In genomic region chr3:129337719-129338118, GRCh38 we compare ENCODE assay signal across 5 cellular contexts. TPM values are rescaled to one million over a fixed set of nuclear protein-coding genes. Genes with fewer than 3 reads are reported as not detected.
DNase-seq lines count a peak whose midpoint lies in the region; ATAC-seq, FAIRE-seq and TF ChIP-seq lines count a peak whose summit lies in the region.
"Not testable (repeated sequence)": the region's sequence is repeated elsewhere in the genome, so short reads cannot be mapped to it uniquely, and the experiment has no call there.

No MANE protein-coding gene starts in this region.

- H3K4me3 ChIP-seq in Panc1 (ENCODE audit: low read depth in 2 of 2, low read length in 2 of 2); kidney (ENCODE audit: low read length in 2 of 2); neural progenitor cell: not testable (repeated sequence)

- H3K4me3 Mint-ChIP-seq in chondrocyte (ENCODE audit: unreplicated experiment); neural progenitor cell; stimulated activated effector memory CD8-positive, alpha-beta T cell treated with anti-CD3 and anti-CD28 coated beads, Interleukin-12 subunit alpha, Interleukin-12 subunit beta, amount 100 ng/mL, for 72 hours: not testable (repeated sequence)

- H3K4me2 ChIP-seq in neural progenitor cell: not testable (repeated sequence)

- H4K20me1 ChIP-seq in neural progenitor cell (ENCODE audit: low read depth): not testable (repeated sequence)

- H3K27ac ChIP-seq in Panc1 (ENCODE audit: low read length); kidney (ENCODE audit: low read depth in 2 of 2, low read length in 2 of 2); neural progenitor cell: not testable (repeated sequence)

- H2AFZ ChIP-seq in neural progenitor cell (replicated peaks): not testable (repeated sequence)

- not testable (repeated sequence) for H3K27me3 ChIP-seq in Panc1 (ENCODE audit: control insufficient read depth, insufficient read depth, low read length); neural progenitor cell

- H3K9me3 ChIP-seq in Panc1 (ENCODE audit: control insufficient read depth, insufficient read depth, low read depth, low read length); kidney (ENCODE audit: control insufficient read depth in 1 of 2, low read length in 2 of 2); neural progenitor cell (ENCODE audit: low read depth): not testable (repeated sequence)

- CTCF ChIA-PET in Panc1 (lab: Charles Lee): not testable (repeated sequence)

- not testable (repeated sequence) for DNase-seq in Panc1 (ENCODE audit: low read depth, low spot score); neural progenitor cell (ENCODE audit: low spot score); stimulated activated effector memory CD8-positive, alpha-beta T cell treated with anti-CD3 and anti-CD28 coated beads, Interleukin-12 subunit alpha, Interleukin-12 subunit beta, amount 100 ng/mL, for 72 hours (ENCODE audit: low spot score in 2 of 2)
- peak; percentile 32 for DNase-seq in chondrocyte (ENCODE audit: low spot score)
- DNase-seq in kidney: peak; percentile 30

- TF ChIP-seq CTCF in Panc1 (IDR thresholded peaks at IDR 0.05); chondrocyte (IDR thresholded peaks at IDR 0.05); kidney (IDR thresholded peaks at IDR 0.05; ENCODE audit: borderline replicate concordance, extremely low read depth, insufficient read depth); neural progenitor cell (IDR thresholded peaks at IDR 0.05): not testable (repeated sequence)

- H3K27me3 Mint-ChIP-seq in chondrocyte (ENCODE audit: low read depth); neural progenitor cell (ENCODE audit: insufficient read depth, low read depth): not testable (repeated sequence)

- H3K9ac ChIP-seq in kidney (ENCODE audit: low read length in 2 of 2); neural progenitor cell: not testable (repeated sequence)

- ATAC-seq in Panc1: peak; percentile 37; the same call in 1 of the 2 replicates
- ATAC-seq in stimulated activated effector memory CD8-positive, alpha-beta T cell treated with anti-CD3 and anti-CD28 coated beads, Interleukin-12 subunit alpha, Interleukin-12 subunit beta, amount 100 ng/mL, for 72 hours: peak; percentile 21

- intact Hi-C loops in Panc1 (cut with micrococcal nuclease; ENCODE audit: unreplicated experiment); kidney (cut with DNase I): not testable (repeated sequence)

- H3K9me3 Mint-ChIP-seq in chondrocyte (ENCODE audit: low read depth); stimulated activated effector memory CD8-positive, alpha-beta T cell treated with anti-CD3 and anti-CD28 coated beads, Interleukin-12 subunit alpha, Interleukin-12 subunit beta, amount 100 ng/mL, for 72 hours: not testable (repeated sequence)
- peaks cover 13% of the 10 kb centered on the region for H3K9me3 Mint-ChIP-seq in neural progenitor cell

- not testable (repeated sequence) for H3K79me2 ChIP-seq in neural progenitor cell (ENCODE audit: low read depth)

- H3K4me1 ChIP-seq in Panc1 (ENCODE audit: control insufficient read depth, insufficient read depth, low read length); kidney (ENCODE audit: control insufficient read depth in 1 of 2, insufficient read depth in 1 of 2, low read depth in 1 of 2, low read length in 2 of 2); neural progenitor cell: not testable (repeated sequence)

- in situ Hi-C loops in Panc1 (cut with HindIII; ENCODE audit: low pct_unique_long_range_greater_than_20kb, low sequenced_read_pairs): not testable (repeated sequence)

- not testable (repeated sequence) for H3K4me1 Mint-ChIP-seq in chondrocyte (ENCODE audit: low read depth); neural progenitor cell; stimulated activated effector memory CD8-positive, alpha-beta T cell treated with anti-CD3 and anti-CD28 coated beads, Interleukin-12 subunit alpha, Interleukin-12 subunit beta, amount 100 ng/mL, for 72 hours

- not testable (repeated sequence) for H3K36me3 Mint-ChIP-seq in chondrocyte (ENCODE audit: low read depth); neural progenitor cell; stimulated activated effector memory CD8-positive, alpha-beta T cell treated with anti-CD3 and anti-CD28 coated beads, Interleukin-12 subunit alpha, Interleukin-12 subunit beta, amount 100 ng/mL, for 72 hours

- not testable (repeated sequence) for H3K36me3 ChIP-seq in Panc1 (ENCODE audit: control insufficient read depth, insufficient read depth, low read length); kidney (ENCODE audit: control insufficient read depth in 1 of 2, insufficient read depth in 2 of 2, low read length in 2 of 2); neural progenitor cell

- POLR2A ChIA-PET in Panc1 (lab: Charles Lee): not testable (repeated sequence)

- BruUV-seq in Panc1 (replicated peaks; lab: Mats Ljungman, UMichigan): not testable (repeated sequence)

- not testable (repeated sequence) for H3K27ac Mint-ChIP-seq in chondrocyte (ENCODE audit: unreplicated experiment); stimulated activated effector memory CD8-positive, alpha-beta T cell treated with anti-CD3 and anti-CD28 coated beads, Interleukin-12 subunit alpha, Interleukin-12 subunit beta, amount 100 ng/mL, for 72 hours
- peak overlapping the region; percentile 9 for H3K27ac Mint-ChIP-seq in neural progenitor cell

- H3F3A ChIP-seq in neural progenitor cell (ENCODE audit: low read depth): not testable (repeated sequence)

- FAIRE-seq in kidney (lab: Jason Lieb, UNC): not testable (repeated sequence)

RNA-seq across cellular contexts. Expression of gene HMCES, which starts 59.0 kb away (rescaled TPM):
- total RNA-seq in Panc1 (2021; ENCODE audit: unreplicated experiment): 94.6 TPM
- 104 TPM for polyA plus RNA-seq in Panc1 (2012; ENCODE audit: insufficient read length)
- 21.6 to 25.9 TPM (median 22.7 TPM) in 3 replicates for total RNA-seq in chondrocyte
- 40.1 TPM for total RNA-seq in kidney
- 37.4 TPM for polyA plus RNA-seq in kidney (ENCODE audit: insufficient read depth, low read depth, low replicate concordance)
- 25.1 and 28.6 TPM in 2 replicates for total RNA-seq in neural progenitor cell (ENCODE audit: low replicate concordance)
